Comparison of ENCODE assay signal across 2 cellular contexts in the genomic region with DNA sequence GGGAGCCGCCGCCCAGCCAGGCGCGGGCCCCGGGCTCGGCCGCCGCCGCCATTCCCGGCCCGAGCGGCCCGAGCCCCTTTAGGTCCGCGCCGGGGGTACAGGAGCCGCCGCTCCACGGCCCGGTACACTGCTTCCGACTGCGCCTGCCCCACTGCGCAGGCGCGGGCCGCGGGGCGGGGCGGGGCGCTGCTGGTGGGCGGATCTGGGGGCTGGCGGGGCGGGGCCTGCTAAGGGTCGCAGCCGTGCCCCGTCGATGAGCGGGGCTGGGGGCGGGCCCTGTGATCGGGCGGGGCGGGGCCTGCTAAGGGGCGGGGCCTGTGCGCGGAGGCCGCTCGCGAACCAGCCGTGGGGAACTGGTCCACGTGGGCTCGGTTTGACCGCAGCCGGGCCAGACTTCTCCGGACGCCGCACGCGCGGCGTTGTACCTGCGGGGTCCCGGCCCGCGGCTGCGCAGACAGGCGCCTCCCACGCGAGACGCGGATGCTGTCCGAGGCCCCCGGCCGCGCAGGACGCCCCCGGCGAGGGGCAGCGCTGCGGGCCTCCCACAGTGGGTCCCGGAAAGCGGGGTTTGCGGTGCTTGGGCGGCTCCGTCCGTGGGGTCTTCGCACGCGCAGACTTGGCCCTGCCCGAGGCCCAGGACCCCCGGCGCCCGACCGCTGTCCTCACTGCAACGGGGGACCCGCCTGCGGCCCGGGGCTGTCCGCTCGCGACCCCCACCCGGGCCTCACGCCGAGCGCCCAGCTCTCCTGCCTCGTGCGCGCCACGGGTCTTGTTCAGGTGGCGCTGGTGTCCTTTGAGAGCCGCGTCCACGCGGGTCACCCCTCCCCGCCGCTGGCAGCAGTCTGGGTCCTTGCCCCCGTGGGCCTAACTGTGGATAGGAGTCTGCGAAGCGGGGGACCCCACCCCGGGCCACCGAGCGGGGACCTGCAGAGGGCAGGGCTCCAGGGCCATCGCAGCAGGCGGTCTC.
TF ChIP-seq lines count a peak whose summit lies in the region.

A gene with protein sequence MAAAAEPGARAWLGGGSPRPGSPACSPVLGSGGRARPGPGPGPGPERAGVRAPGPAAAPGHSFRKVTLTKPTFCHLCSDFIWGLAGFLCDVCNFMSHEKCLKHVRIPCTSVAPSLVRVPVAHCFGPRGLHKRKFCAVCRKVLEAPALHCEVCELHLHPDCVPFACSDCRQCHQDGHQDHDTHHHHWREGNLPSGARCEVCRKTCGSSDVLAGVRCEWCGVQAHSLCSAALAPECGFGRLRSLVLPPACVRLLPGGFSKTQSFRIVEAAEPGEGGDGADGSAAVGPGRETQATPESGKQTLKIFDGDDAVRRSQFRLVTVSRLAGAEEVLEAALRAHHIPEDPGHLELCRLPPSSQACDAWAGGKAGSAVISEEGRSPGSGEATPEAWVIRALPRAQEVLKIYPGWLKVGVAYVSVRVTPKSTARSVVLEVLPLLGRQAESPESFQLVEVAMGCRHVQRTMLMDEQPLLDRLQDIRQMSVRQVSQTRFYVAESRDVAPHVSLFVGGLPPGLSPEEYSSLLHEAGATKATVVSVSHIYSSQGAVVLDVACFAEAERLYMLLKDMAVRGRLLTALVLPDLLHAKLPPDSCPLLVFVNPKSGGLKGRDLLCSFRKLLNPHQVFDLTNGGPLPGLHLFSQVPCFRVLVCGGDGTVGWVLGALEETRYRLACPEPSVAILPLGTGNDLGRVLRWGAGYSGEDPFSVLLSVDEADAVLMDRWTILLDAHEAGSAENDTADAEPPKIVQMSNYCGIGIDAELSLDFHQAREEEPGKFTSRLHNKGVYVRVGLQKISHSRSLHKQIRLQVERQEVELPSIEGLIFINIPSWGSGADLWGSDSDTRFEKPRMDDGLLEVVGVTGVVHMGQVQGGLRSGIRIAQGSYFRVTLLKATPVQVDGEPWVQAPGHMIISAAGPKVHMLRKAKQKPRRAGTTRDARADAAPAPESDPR (minus strand): TSS at position 139 of the 967 bp plus-strand sequence. CDS start 87 bp downstream, at position 52.

TF ChIP-seq in GM23338, 12 proteins besides CTCF, POLR2A, EP300 and RAD21:
- TF ChIP-seq JUNB (IDR thresholded peaks at IDR 0.05; ENCODE audit: unreplicated experiment) = no peak
- TF ChIP-seq POLR2AphosphoS5 (IDR thresholded peaks at IDR 0.05; ENCODE audit: low read depth) = peak; percentile 40; the same call in 1 of the 2 replicates
- no peak for TF ChIP-seq ZNF331 (CRISPR knock-in tag; IDR thresholded peaks at IDR 0.05; ENCODE audit: low read depth)

TF ChIP-seq in K562, 482 proteins besides CTCF, POLR2A, EP300 and RAD21 (continues in another document):
- TF ChIP-seq, protein P1, sequence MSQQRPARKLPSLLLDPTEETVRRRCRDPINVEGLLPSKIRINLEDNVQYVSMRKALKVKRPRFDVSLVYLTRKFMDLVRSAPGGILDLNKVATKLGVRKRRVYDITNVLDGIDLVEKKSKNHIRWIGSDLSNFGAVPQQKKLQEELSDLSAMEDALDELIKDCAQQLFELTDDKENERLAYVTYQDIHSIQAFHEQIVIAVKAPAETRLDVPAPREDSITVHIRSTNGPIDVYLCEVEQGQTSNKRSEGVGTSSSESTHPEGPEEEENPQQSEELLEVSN (IDR thresholded peaks at IDR 0.05; ENCODE audit: borderline replicate concordance in 1 of 2, extremely low read depth in 1 of 2, insufficient read depth in 1 of 2, insufficient read length in 1 of 2, low read depth in 1 of 2, low read length in 1 of 2, poor library complexity in 1 of 2, severe bottlenecking in 1 of 2) = peak in 1 of 2 experiments; percentile 55
- no peak for TF ChIP-seq MEIS2 (IDR thresholded peaks at IDR 0.05; ENCODE audit: partially characterized antibody)
- TF ChIP-seq SOX6 (IDR thresholded peaks at IDR 0.05) = no peak
- peak; percentile 15 for TF ChIP-seq CCNT2 (IDR thresholded peaks at IDR 0.05; ENCODE audit: borderline replicate concordance, extremely low read depth, insufficient read length, low read depth, low read length)
- 0 out of 2 replicates have a peak, but pooled peaks have one; percentile 47 for TF ChIP-seq HNRNPL (IDR thresholded peaks at IDR 0.05; ENCODE audit: low read depth, low read length)
- TF ChIP-seq, protein P2, sequence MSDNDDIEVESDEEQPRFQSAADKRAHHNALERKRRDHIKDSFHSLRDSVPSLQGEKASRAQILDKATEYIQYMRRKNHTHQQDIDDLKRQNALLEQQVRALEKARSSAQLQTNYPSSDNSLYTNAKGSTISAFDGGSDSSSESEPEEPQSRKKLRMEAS (CRISPR knock-in tag; IDR thresholded peaks at IDR 0.05) = peak; percentile 79
- no peak for TF ChIP-seq BDP1 (IDR thresholded peaks at IDR 0.05; ENCODE audit: insufficient read depth, insufficient read length)
- no peak for TF ChIP-seq XRCC4 (IDR thresholded peaks at IDR 0.05; ENCODE audit: extremely low read depth, insufficient read depth, insufficient read length)
- no peak for TF ChIP-seq ZNF24 (IDR thresholded peaks at IDR 0.05)
- no peak for TF ChIP-seq RB1 (IDR thresholded peaks at IDR 0.05; ENCODE audit: low read depth)
- no peak for TF ChIP-seq ZNF77 (CRISPR knock-in tag; IDR thresholded peaks at IDR 0.05)
- no peak for TF ChIP-seq ZNF311 (CRISPR knock-in tag; IDR thresholded peaks at IDR 0.05)
- no peak for TF ChIP-seq ILF3 (IDR thresholded peaks at IDR 0.05; ENCODE audit: borderline replicate concordance)
- TF ChIP-seq KDM5B (IDR thresholded peaks at IDR 0.05; ENCODE audit: insufficient replicate concordance, low read depth, low read length) = peak; percentile 37
- no peak for TF ChIP-seq ILK (tag; IDR thresholded peaks at IDR 0.05; ENCODE audit: borderline replicate concordance, low read depth)
- TF ChIP-seq, protein P3, sequence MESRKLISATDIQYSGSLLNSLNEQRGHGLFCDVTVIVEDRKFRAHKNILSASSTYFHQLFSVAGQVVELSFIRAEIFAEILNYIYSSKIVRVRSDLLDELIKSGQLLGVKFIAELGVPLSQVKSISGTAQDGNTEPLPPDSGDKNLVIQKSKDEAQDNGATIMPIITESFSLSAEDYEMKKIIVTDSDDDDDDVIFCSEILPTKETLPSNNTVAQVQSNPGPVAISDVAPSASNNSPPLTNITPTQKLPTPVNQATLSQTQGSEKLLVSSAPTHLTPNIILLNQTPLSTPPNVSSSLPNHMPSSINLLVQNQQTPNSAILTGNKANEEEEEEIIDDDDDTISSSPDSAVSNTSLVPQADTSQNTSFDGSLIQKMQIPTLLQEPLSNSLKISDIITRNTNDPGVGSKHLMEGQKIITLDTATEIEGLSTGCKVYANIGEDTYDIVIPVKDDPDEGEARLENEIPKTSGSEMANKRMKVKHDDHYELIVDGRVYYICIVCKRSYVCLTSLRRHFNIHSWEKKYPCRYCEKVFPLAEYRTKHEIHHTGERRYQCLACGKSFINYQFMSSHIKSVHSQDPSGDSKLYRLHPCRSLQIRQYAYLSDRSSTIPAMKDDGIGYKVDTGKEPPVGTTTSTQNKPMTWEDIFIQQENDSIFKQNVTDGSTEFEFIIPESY (CRISPR knock-in tag; IDR thresholded peaks at IDR 0.05) = peak; percentile 99
- TF ChIP-seq ZNF778 (CRISPR knock-in tag; IDR thresholded peaks at IDR 0.05) = no peak
- TF ChIP-seq MAZ (CRISPR knock-in tag; conservative IDR thresholded peaks at IDR 0.05 in 1 of 2, IDR thresholded peaks at IDR 0.05 in 1 of 2) = peak in 1 of 2 experiments; percentile 50; a peak in 2 of 4 replicates
- TF ChIP-seq, protein P4, sequence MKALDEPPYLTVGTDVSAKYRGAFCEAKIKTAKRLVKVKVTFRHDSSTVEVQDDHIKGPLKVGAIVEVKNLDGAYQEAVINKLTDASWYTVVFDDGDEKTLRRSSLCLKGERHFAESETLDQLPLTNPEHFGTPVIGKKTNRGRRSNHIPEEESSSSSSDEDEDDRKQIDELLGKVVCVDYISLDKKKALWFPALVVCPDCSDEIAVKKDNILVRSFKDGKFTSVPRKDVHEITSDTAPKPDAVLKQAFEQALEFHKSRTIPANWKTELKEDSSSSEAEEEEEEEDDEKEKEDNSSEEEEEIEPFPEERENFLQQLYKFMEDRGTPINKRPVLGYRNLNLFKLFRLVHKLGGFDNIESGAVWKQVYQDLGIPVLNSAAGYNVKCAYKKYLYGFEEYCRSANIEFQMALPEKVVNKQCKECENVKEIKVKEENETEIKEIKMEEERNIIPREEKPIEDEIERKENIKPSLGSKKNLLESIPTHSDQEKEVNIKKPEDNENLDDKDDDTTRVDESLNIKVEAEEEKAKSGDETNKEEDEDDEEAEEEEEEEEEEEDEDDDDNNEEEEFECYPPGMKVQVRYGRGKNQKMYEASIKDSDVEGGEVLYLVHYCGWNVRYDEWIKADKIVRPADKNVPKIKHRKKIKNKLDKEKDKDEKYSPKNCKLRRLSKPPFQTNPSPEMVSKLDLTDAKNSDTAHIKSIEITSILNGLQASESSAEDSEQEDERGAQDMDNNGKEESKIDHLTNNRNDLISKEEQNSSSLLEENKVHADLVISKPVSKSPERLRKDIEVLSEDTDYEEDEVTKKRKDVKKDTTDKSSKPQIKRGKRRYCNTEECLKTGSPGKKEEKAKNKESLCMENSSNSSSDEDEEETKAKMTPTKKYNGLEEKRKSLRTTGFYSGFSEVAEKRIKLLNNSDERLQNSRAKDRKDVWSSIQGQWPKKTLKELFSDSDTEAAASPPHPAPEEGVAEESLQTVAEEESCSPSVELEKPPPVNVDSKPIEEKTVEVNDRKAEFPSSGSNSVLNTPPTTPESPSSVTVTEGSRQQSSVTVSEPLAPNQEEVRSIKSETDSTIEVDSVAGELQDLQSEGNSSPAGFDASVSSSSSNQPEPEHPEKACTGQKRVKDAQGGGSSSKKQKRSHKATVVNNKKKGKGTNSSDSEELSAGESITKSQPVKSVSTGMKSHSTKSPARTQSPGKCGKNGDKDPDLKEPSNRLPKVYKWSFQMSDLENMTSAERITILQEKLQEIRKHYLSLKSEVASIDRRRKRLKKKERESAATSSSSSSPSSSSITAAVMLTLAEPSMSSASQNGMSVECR (CRISPR knock-in tag; IDR thresholded peaks at IDR 0.05) = peak; percentile 41; the same call in 1 of the 2 replicates
- peak; percentile 75 for TF ChIP-seq POLR2G (IDR thresholded peaks at IDR 0.05; ENCODE audit: low read depth, low read length)
- TF ChIP-seq CBX1 (IDR thresholded peaks at IDR 0.05; ENCODE audit: low read depth) = no peak; the same call in 1 of the 2 replicates
- no peak for TF ChIP-seq ZNF561 (CRISPR knock-in tag; conservative IDR thresholded peaks at IDR 0.05)
- no peak for TF ChIP-seq ARID1B (IDR thresholded peaks at IDR 0.05)
- TF ChIP-seq ATF1 (CRISPR knock-in tag; IDR thresholded peaks at IDR 0.05) = no peak
- no peak for TF ChIP-seq ATF1 (tag; IDR thresholded peaks at IDR 0.05)
- TF ChIP-seq, protein P5, sequence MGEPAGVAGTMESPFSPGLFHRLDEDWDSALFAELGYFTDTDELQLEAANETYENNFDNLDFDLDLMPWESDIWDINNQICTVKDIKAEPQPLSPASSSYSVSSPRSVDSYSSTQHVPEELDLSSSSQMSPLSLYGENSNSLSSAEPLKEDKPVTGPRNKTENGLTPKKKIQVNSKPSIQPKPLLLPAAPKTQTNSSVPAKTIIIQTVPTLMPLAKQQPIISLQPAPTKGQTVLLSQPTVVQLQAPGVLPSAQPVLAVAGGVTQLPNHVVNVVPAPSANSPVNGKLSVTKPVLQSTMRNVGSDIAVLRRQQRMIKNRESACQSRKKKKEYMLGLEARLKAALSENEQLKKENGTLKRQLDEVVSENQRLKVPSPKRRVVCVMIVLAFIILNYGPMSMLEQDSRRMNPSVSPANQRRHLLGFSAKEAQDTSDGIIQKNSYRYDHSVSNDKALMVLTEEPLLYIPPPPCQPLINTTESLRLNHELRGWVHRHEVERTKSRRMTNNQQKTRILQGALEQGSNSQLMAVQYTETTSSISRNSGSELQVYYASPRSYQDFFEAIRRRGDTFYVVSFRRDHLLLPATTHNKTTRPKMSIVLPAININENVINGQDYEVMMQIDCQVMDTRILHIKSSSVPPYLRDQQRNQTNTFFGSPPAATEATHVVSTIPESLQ (CRISPR knock-in tag; IDR thresholded peaks at IDR 0.05) = no peak
- peak in 1 of 3 experiments; percentile 40 for TF ChIP-seq YY1 (IDR thresholded peaks at IDR 0.05; ENCODE audit: borderline replicate concordance in 1 of 3, control insufficient read depth in 1 of 3, extremely low read depth in 1 of 3, insufficient read depth in 3 of 3, insufficient read length in 1 of 3, insufficient replicate concordance in 2 of 3, low read depth in 1 of 3, low read length in 2 of 3)
- TF ChIP-seq ZNF75A (CRISPR knock-in tag; IDR thresholded peaks at IDR 0.05) = no peak
- TF ChIP-seq, protein P6, sequence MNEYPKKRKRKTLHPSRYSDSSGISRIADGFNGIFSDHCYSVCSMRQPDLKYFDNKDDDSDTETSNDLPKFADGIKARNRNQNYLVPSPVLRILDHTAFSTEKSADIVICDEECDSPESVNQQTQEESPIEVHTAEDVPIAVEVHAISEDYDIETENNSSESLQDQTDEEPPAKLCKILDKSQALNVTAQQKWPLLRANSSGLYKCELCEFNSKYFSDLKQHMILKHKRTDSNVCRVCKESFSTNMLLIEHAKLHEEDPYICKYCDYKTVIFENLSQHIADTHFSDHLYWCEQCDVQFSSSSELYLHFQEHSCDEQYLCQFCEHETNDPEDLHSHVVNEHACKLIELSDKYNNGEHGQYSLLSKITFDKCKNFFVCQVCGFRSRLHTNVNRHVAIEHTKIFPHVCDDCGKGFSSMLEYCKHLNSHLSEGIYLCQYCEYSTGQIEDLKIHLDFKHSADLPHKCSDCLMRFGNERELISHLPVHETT (CRISPR knock-in tag; conservative IDR thresholded peaks at IDR 0.05 in 1 of 2, IDR thresholded peaks at IDR 0.05 in 1 of 2) = 0 out of 4 replicates have a peak, but pooled peaks of 1 of the 2 experiments have one; percentile 28
- TF ChIP-seq, protein P7, sequence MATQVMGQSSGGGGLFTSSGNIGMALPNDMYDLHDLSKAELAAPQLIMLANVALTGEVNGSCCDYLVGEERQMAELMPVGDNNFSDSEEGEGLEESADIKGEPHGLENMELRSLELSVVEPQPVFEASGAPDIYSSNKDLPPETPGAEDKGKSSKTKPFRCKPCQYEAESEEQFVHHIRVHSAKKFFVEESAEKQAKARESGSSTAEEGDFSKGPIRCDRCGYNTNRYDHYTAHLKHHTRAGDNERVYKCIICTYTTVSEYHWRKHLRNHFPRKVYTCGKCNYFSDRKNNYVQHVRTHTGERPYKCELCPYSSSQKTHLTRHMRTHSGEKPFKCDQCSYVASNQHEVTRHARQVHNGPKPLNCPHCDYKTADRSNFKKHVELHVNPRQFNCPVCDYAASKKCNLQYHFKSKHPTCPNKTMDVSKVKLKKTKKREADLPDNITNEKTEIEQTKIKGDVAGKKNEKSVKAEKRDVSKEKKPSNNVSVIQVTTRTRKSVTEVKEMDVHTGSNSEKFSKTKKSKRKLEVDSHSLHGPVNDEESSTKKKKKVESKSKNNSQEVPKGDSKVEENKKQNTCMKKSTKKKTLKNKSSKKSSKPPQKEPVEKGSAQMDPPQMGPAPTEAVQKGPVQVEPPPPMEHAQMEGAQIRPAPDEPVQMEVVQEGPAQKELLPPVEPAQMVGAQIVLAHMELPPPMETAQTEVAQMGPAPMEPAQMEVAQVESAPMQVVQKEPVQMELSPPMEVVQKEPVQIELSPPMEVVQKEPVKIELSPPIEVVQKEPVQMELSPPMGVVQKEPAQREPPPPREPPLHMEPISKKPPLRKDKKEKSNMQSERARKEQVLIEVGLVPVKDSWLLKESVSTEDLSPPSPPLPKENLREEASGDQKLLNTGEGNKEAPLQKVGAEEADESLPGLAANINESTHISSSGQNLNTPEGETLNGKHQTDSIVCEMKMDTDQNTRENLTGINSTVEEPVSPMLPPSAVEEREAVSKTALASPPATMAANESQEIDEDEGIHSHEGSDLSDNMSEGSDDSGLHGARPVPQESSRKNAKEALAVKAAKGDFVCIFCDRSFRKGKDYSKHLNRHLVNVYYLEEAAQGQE (CRISPR knock-in tag; IDR thresholded peaks at IDR 0.05; ENCODE audit: low read depth) = 0 out of 2 replicates have a peak, but pooled peaks have one; percentile 47
- no peak for TF ChIP-seq NBN (IDR thresholded peaks at IDR 0.05; ENCODE audit: low read depth)
- no peak for TF ChIP-seq ZBTB17 (CRISPR knock-in tag; IDR thresholded peaks at IDR 0.05)
- no peak for TF ChIP-seq GABPB2 (CRISPR knock-in tag; conservative IDR thresholded peaks at IDR 0.05)
- TF ChIP-seq CXXC5 (CRISPR knock-in tag; IDR thresholded peaks at IDR 0.05) = peak; percentile 55; the same call in 1 of the 2 replicates
- 0 out of 2 replicates have a peak, but pooled peaks have one; percentile 72 for TF ChIP-seq TGIF2 (CRISPR knock-in tag; IDR thresholded peaks at IDR 0.05)
- no peak for TF ChIP-seq CEBPB (tag; IDR thresholded peaks at IDR 0.05)
